Comparison of ENCODE assay signal across 15 cellular contexts in genomic region chrX:8289523-8289922, GRCh38.
"Had no signal": no experiment of that assay in that cellular context is flagged by ENCODE, and none has a peak within 500 bp of the region (broad histone marks: within the 10 kb centered on the region; RNA-seq: fewer than 3 reads in every experiment).

No MANE protein-coding gene starts in this region.

- H3K27me3 Mint-ChIP-seq: naive thymus-derived CD8-positive, alpha-beta T cell; stimulated activated naive CD8-positive, alpha-beta T cell treated with anti-CD3 and anti-CD28 coated beads, Interleukin-15, amount 100 ng/mL, for 72 hours had no signal

- H3K4me1 Mint-ChIP-seq: naive thymus-derived CD8-positive, alpha-beta T cell; stimulated activated naive CD8-positive, alpha-beta T cell treated with anti-CD3 and anti-CD28 coated beads, Interleukin-15, amount 100 ng/mL, for 72 hours had no signal

- H3K27ac ChIP-seq: neutrophil, right lobe of liver, testis, upper lobe of left lung had no signal

- ATAC-seq: activated CD4-positive, CD25-positive, alpha-beta regulatory T cell treated with anti-CD3 and anti-CD28 coated beads, Interleukin-2, amount 50 U/mL, for 24 hours; left lobe of liver; mucosa of descending colon; naive thymus-derived CD8-positive, alpha-beta T cell; right lobe of liver; stimulated activated naive CD8-positive, alpha-beta T cell treated with anti-CD3 and anti-CD28 coated beads, Interleukin-15, amount 100 ng/mL, for 72 hours had no signal

- H3K36me3 ChIP-seq: neutrophil, right lobe of liver, upper lobe of left lung had no signal

- H3K4me3 ChIP-seq: mucosa of descending colon, right lobe of liver, testis, upper lobe of left lung had no signal

- H3K4me1 ChIP-seq: right lobe of liver, testis, upper lobe of left lung had no signal

- H3K27me3 ChIP-seq: neutrophil, right lobe of liver, testis, upper lobe of left lung had no signal

- H3K4me3 Mint-ChIP-seq: activated naive CD4-positive, alpha-beta T cell treated with anti-CD3 and anti-CD28 coated beads for 36 hours; naive thymus-derived CD8-positive, alpha-beta T cell; stimulated activated naive CD8-positive, alpha-beta T cell treated with anti-CD3 and anti-CD28 coated beads, Interleukin-15, amount 100 ng/mL, for 72 hours; T-helper 2 cell treated with Interferon-gamma antibody and Interleukin-4, amounts not matched to agents 5 μg/mL and 100 μg/mL, for 36 hours had no signal

- DNase-seq: activated CD4-positive, alpha-beta T cell treated with anti-CD3 and anti-CD28 coated beads, Interleukin-2, amount 50 U/mL, for 1 hour; activated naive CD4-positive, alpha-beta T cell treated with anti-CD3 and anti-CD28 coated beads for 36 hours; cerebellar nuclear complex; effector memory CD4-positive, alpha-beta T cell; mucosa of descending colon; naive thymus-derived CD8-positive, alpha-beta T cell; right lobe of liver; stimulated activated CD4-positive, alpha-beta T cell treated with anti-CD3 and anti-CD28 coated beads, Interleukin-1b, Interleukin-23, amount 100 ng/mL, for 48 hours; stimulated activated naive CD8-positive, alpha-beta T cell treated with anti-CD3 and anti-CD28 coated beads, Interleukin-15, amount 100 ng/mL, for 72 hours; testis; upper lobe of left lung had no signal

- H3K27ac Mint-ChIP-seq: activated naive CD4-positive, alpha-beta T cell treated with anti-CD3 and anti-CD28 coated beads for 36 hours; naive thymus-derived CD8-positive, alpha-beta T cell; stimulated activated naive CD8-positive, alpha-beta T cell treated with anti-CD3 and anti-CD28 coated beads, Interleukin-15, amount 100 ng/mL, for 72 hours; T-helper 2 cell treated with Interferon-gamma antibody and Interleukin-4, amounts not matched to agents 5 μg/mL and 100 μg/mL, for 36 hours had no signal

- H3K9me3 ChIP-seq: mucosa of descending colon, neutrophil, right lobe of liver, testis, upper lobe of left lung had no signal
